Comparison of ENCODE assay signal across 8 cellular contexts in the genomic region with DNA sequence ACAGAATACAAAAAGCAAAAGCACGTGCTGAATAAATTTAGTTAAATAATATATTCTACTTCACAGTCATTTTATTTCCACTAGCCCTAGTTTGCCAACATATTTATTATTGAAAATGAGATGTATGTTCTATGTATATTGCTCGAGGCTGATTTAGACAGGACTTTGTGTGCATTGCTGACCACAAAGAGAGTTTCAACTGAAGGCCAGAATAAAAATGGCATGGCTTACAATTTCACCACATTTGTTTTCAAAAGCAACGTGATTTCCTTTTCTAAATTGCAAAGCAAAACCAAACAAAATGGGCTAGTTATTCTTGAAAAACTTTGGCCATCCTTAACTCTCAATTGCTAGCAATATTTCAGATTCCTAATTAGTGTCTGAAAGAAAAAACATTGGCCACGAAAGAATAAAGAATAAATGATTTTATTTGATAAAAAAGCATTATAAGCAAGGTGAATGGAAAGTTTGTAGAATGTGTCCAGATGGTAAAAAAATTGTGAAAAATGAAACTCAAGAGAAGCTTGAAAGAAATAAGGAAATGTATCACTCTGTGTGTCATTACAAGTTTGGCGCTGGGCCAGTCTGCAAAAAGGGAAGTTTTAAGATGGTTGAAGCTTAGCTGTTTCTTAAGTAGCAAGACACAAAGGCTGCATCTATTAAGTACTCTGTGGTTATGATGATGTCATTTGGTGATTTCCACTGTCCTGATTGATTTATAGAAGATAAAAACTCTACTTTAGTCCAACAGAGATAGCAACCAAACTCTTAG.
DNase-seq lines count a peak whose midpoint lies in the region; ATAC-seq and TF ChIP-seq lines count a peak whose summit lies in the region.

No MANE protein-coding gene starts in this region.

- H3K27ac Mint-ChIP-seq in T-helper 17 cell: no peak overlapping the region
- H3K27ac Mint-ChIP-seq in stimulated activated naive B cell treated with anti-CD40 and anti-IgM and Interleukin-4, amounts not matched to agents 10 μg/mL and 1 μg/mL and 100 μg/mL, for 72 hours: peak overlapping the region; percentile 92

- no peak for TF ChIP-seq CTCF in hepatocyte (IDR thresholded peaks at IDR 0.05; ENCODE audit: poor library complexity)

- H3K27me3 ChIP-seq in hepatocyte: no peaks in the 10 kb centered on the region

- H3K79me2 ChIP-seq in hepatocyte: no peaks in the 10 kb centered on the region

- peaks cover 15% of the 10 kb centered on the region for H3K27me3 Mint-ChIP-seq in T-helper 17 cell
- peaks cover 0 to 10% of the 10 kb centered on the region in 2 donors for H3K27me3 Mint-ChIP-seq in stimulated activated naive B cell treated with anti-CD40 and anti-IgM and Interleukin-4, amounts not matched to agents 10 μg/mL and 1 μg/mL and 100 μg/mL, for 72 hours

- H3K4me1 ChIP-seq in hepatocyte (ENCODE audit: insufficient read depth): no peaks in the 10 kb centered on the region

- peaks cover 2% of the 10 kb centered on the region for H3K36me3 Mint-ChIP-seq in T-helper 17 cell (ENCODE audit: low read depth)
- H3K36me3 Mint-ChIP-seq in stimulated activated naive B cell treated with anti-CD40 and anti-IgM and Interleukin-4, amounts not matched to agents 10 μg/mL and 1 μg/mL and 100 μg/mL, for 72 hours: peaks cover 0 to 6% of the 10 kb centered on the region in 2 donors

- H3K4me2 ChIP-seq in hepatocyte: no peak overlapping the region

- H3K4me3 Mint-ChIP-seq in T-helper 17 cell: no peak overlapping the region
- H3K4me3 Mint-ChIP-seq in stimulated activated naive B cell treated with anti-CD40 and anti-IgM and Interleukin-4, amounts not matched to agents 10 μg/mL and 1 μg/mL and 100 μg/mL, for 72 hours: peak overlapping the region in 1 of 2 donors; percentile 11

- H3K9me3 ChIP-seq in T-helper 17 cell (ENCODE audit: control insufficient read depth, low read length, poor library complexity, severe bottlenecking) (no peaks in the 10 kb centered on the region), hepatocyte (ENCODE audit: low read depth) (no peaks in the 10 kb centered on the region)

- DNase-seq in COLO829 (ENCODE audit: low spot score) (peak; percentile 29), T-helper 17 cell (no peak), hepatocyte (ENCODE audit: low spot score) (peak; percentile 46), NCI-H2171 treated with DMSO at 0.1 percent for 48 hours (lab: John Stamatoyannopoulos, UW) (no peak), amniotic stem cell (lab: John Stamatoyannopoulos, UW) (no peak)
- peak; percentile 83 for DNase-seq in stimulated activated naive B cell treated with anti-CD40 and anti-IgM and Interleukin-4, amounts not matched to agents 10 μg/mL and 1 μg/mL and 100 μg/mL, for 72 hours

- ATAC-seq in GM19395 (IDR thresholded peaks at IDR 0.05; ENCODE audit: unreplicated experiment): peak; percentile 96
- peak; percentile 97 for ATAC-seq in HG03378 (IDR thresholded peaks at IDR 0.05; ENCODE audit: unreplicated experiment)
- ATAC-seq in T-helper 17 cell: peak; percentile 61
- ATAC-seq in stimulated activated naive B cell treated with anti-CD40 and anti-IgM and Interleukin-4, amounts not matched to agents 10 μg/mL and 1 μg/mL and 100 μg/mL, for 72 hours (replicated peaks): peak; percentile 95 to 98

- 76% methylated on average over 5 of the region's 5 CpGs for WGBS in hepatocyte (ENCODE audit: low lambda C conversion rate, missing lambda C conversion rate)

- peaks cover 3% of the 10 kb centered on the region for H3K4me1 Mint-ChIP-seq in T-helper 17 cell
- peaks cover 5 to 12% of the 10 kb centered on the region in 2 donors for H3K4me1 Mint-ChIP-seq in stimulated activated naive B cell treated with anti-CD40 and anti-IgM and Interleukin-4, amounts not matched to agents 10 μg/mL and 1 μg/mL and 100 μg/mL, for 72 hours

- H4K20me1 ChIP-seq in hepatocyte (ENCODE audit: insufficient read depth, poor library complexity, severe bottlenecking): no peaks in the 10 kb centered on the region

- H3K9me2 ChIP-seq in hepatocyte (replicated peaks; ENCODE audit: insufficient read depth): no peaks in the 10 kb centered on the region

- no peaks in the 10 kb centered on the region for H3K36me3 ChIP-seq in hepatocyte (replicated peaks; ENCODE audit: insufficient read depth, low read depth)

- no peak overlapping the region for H3K4me3 ChIP-seq in hepatocyte

- no peaks in the 10 kb centered on the region for H3K9me3 Mint-ChIP-seq in stimulated activated naive B cell treated with anti-CD40 and anti-IgM and Interleukin-4, amounts not matched to agents 10 μg/mL and 1 μg/mL and 100 μg/mL, for 72 hours

- H2AFZ ChIP-seq in hepatocyte: no peak overlapping the region

- peak overlapping the region; percentile 18 for H3K27ac ChIP-seq in hepatocyte

Comparison
In these comparisons a context has a peak if more than half of its experiments do, and no peak if none do; other contexts are left out.
1. DNase-seq: peak in COLO829 (single experiment), hepatocyte (single experiment) and stimulated activated naive B cell treated with anti-CD40 and anti-IgM and Interleukin-4, amounts not matched to agents 10 μg/mL and 1 μg/mL and 100 μg/mL, for 72 hours (single experiment); none in T-helper 17 cell (0 of 3), NCI-H2171 treated with DMSO at 0.1 percent for 48 hours (single experiment) and amniotic stem cell (single experiment).
2. Peak in every context shown above with its lines, with median percentiles within 50 percentile points of each other: ATAC-seq.